Comparison of ENCODE assay signal across 2 cellular contexts in the genomic region with DNA sequence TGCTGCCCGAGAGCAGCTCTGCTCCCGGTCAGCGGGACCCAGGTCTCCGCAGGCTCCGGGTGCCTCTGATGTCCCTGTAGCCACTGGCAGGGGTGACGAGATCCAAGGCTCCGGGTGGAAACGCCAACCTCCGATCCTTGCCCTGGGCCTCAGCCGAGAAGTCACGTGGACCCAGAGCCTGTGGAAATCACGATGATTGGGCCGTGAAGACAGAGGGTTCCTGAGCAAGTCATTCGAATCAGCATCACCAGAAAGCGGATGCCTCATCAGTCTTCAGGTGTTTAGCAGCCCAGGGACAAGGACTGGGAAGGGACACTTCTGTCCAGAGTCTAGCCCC.
TF ChIP-seq lines count a peak whose summit lies in the region.

No MANE protein-coding gene starts in this region.

TF ChIP-seq in liver, 16 proteins besides CTCF, POLR2A, EP300 and RAD21:
- peak in 1 of 2 donors; percentile 13 for TF ChIP-seq HNF4A (conservative IDR thresholded peaks at IDR 0.05)
- TF ChIP-seq YY1 (IDR thresholded peaks at IDR 0.05), result no peak
- TF ChIP-seq, protein P1, sequence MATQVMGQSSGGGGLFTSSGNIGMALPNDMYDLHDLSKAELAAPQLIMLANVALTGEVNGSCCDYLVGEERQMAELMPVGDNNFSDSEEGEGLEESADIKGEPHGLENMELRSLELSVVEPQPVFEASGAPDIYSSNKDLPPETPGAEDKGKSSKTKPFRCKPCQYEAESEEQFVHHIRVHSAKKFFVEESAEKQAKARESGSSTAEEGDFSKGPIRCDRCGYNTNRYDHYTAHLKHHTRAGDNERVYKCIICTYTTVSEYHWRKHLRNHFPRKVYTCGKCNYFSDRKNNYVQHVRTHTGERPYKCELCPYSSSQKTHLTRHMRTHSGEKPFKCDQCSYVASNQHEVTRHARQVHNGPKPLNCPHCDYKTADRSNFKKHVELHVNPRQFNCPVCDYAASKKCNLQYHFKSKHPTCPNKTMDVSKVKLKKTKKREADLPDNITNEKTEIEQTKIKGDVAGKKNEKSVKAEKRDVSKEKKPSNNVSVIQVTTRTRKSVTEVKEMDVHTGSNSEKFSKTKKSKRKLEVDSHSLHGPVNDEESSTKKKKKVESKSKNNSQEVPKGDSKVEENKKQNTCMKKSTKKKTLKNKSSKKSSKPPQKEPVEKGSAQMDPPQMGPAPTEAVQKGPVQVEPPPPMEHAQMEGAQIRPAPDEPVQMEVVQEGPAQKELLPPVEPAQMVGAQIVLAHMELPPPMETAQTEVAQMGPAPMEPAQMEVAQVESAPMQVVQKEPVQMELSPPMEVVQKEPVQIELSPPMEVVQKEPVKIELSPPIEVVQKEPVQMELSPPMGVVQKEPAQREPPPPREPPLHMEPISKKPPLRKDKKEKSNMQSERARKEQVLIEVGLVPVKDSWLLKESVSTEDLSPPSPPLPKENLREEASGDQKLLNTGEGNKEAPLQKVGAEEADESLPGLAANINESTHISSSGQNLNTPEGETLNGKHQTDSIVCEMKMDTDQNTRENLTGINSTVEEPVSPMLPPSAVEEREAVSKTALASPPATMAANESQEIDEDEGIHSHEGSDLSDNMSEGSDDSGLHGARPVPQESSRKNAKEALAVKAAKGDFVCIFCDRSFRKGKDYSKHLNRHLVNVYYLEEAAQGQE (IDR thresholded peaks at IDR 0.05), result no peak

TF ChIP-seq in HepG2, 621 proteins besides CTCF, POLR2A, EP300 and RAD21:
- TF ChIP-seq TAF15 (IDR thresholded peaks at IDR 0.05; ENCODE audit: low read depth, low read length, poor library complexity, severe bottlenecking), result no peak
- TF ChIP-seq, protein P2, sequence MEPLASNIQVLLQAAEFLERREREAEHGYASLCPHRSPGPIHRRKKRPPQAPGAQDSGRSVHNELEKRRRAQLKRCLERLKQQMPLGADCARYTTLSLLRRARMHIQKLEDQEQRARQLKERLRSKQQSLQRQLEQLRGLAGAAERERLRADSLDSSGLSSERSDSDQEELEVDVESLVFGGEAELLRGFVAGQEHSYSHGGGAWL (CRISPR knock-in tag; IDR thresholded peaks at IDR 0.05), result no peak
- no peak for TF ChIP-seq ZSCAN25 (CRISPR knock-in tag; IDR thresholded peaks at IDR 0.05)
- no peak for TF ChIP-seq ZSCAN12 (CRISPR knock-in tag; IDR thresholded peaks at IDR 0.05)
- TF ChIP-seq, protein P3, sequence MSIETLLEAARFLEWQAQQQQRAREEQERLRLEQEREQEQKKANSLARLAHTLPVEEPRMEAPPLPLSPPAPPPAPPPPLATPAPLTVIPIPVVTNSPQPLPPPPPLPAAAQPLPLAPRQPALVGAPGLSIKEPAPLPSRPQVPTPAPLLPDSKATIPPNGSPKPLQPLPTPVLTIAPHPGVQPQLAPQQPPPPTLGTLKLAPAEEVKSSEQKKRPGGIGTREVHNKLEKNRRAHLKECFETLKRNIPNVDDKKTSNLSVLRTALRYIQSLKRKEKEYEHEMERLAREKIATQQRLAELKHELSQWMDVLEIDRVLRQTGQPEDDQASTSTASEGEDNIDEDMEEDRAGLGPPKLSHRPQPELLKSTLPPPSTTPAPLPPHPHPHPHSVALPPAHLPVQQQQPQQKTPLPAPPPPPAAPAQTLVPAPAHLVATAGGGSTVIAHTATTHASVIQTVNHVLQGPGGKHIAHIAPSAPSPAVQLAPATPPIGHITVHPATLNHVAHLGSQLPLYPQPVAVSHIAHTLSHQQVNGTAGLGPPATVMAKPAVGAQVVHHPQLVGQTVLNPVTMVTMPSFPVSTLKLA (IDR thresholded peaks at IDR 0.05), result no peak
TF ChIP-seq in HepG2: peak in this region for 0.
